ENCODE assay signal across 26 cellular contexts in genomic region chr18:59420244-59420643, GRCh38.
"Had no signal": no experiment of that assay in that cellular context is flagged by ENCODE, and none has a peak within 500 bp of the region (broad histone marks: within the 10 kb centered on the region; RNA-seq: fewer than 3 reads in every experiment).

No MANE protein-coding gene starts in this region.

- H3K27ac Mint-ChIP-seq: activated CD8-positive, alpha-beta T cell treated with anti-CD3 and anti-CD28 coated beads, Interleukin-2, amount 10 ng/mL, durations not matched to agents 7 days and 5 days; activated naive CD4-positive, alpha-beta T cell treated with anti-CD3 and anti-CD28 coated beads, Interleukin-2, amount 50 U/mL, for 24 hours; T-helper 17 cell; WTC11 had no signal

- H3K4me3 Mint-ChIP-seq: activated CD8-positive, alpha-beta T cell treated with anti-CD3 and anti-CD28 coated beads, Interleukin-2, amount 10 ng/mL, durations not matched to agents 7 days and 5 days; activated naive CD4-positive, alpha-beta T cell treated with anti-CD3 and anti-CD28 coated beads, Interleukin-2, amount 50 U/mL, for 24 hours; brain; T-helper 17 cell; WTC11 had no signal

- H3K4me1 Mint-ChIP-seq: activated naive CD4-positive, alpha-beta T cell treated with anti-CD3 and anti-CD28 coated beads, Interleukin-2, amount 50 U/mL, for 24 hours; T-helper 17 cell; WTC11 had no signal

- ATAC-seq: activated CD8-positive, alpha-beta T cell treated with anti-CD3 and anti-CD28 coated beads, Interleukin-2, amount 10 ng/mL, durations not matched to agents 7 days and 5 days; T-helper 17 cell; WTC11 had no signal

- H3K27ac ChIP-seq: cardiac muscle cell had no signal

- DNase-seq: activated CD4-positive, alpha-beta T cell treated with anti-CD3 and anti-CD28 coated beads for 48 hours; activated CD4-positive, alpha-beta T cell treated with anti-CD3 and anti-CD28 coated beads, Interleukin-2, amount 50 U/mL, for 4 hours; activated CD4-positive, CD25-positive, alpha-beta regulatory T cell treated with anti-CD3 and anti-CD28 coated beads, Interleukin-2, amount 50 U/mL, for 72 hours; activated CD8-positive, alpha-beta memory T cell treated with anti-CD3 and anti-CD28 coated beads, Interleukin-2, amount 50 U/mL, for 48 hours; activated CD8-positive, alpha-beta T cell treated with anti-CD3 and anti-CD28 coated beads, Interleukin-2, amount 10 ng/mL, durations not matched to agents 7 days and 5 days; activated effector memory CD4-positive, alpha-beta T cell treated with Interleukin-2 at 50 U/mL for 16 hours; activated naive CD4-positive, alpha-beta T cell; activated T-cell treated with anti-CD3 and anti-CD28 coated beads, Interleukin-2, amount 50 U/mL, for 1 hour; amygdala; Kasumi-1; KBM-7; NCI-H1048; NCI-H146; NCI-H187 treated with DMSO at 0.1 percent for 48 hours; NCI-H2081 treated with DMSO at 0.1 percent for 48 hours; NCI-H446 treated with DMSO at 0.1 percent for 48 hours; NK-92 treated with Interleukin-12 subunit alpha and Interleukin-12 subunit beta, amount 100 ng/mL, for 24 hours; SIG-M5; T-helper 17 cell; T-helper 9 cell had no signal

- H3K36me3 Mint-ChIP-seq: activated naive CD4-positive, alpha-beta T cell treated with anti-CD3 and anti-CD28 coated beads, Interleukin-2, amount 50 U/mL, for 24 hours; brain; WTC11 had no signal

- H3K9me3 Mint-ChIP-seq: activated naive CD4-positive, alpha-beta T cell treated with anti-CD3 and anti-CD28 coated beads, Interleukin-2, amount 50 U/mL, for 24 hours; brain had no signal

- H3K4me3 ChIP-seq: cardiac muscle cell had no signal

- H3K36me3 ChIP-seq: cardiac muscle cell had no signal

- FAIRE-seq: astrocyte, RCC 7860 had no signal
